12 cellular contexts compared by ENCODE assay signal in genomic region chr19:14474827-14475226, GRCh38. TPM values are rescaled to one million over a fixed set of nuclear protein-coding genes. Genes with fewer than 3 reads are reported as not detected.
DNase-seq lines count a peak whose midpoint lies in the region; ATAC-seq, FAIRE-seq and TF ChIP-seq lines count a peak whose summit lies in the region.
"Had no signal": no experiment of that assay in that cellular context is flagged by ENCODE, and none has a peak within 500 bp of the region (broad histone marks: within the 10 kb centered on the region; RNA-seq: fewer than 3 reads in every experiment).

No MANE protein-coding gene starts in this region.

- POLR2A ChIA-PET in CD4-positive, alpha-beta T cell (lab: Charles Lee) = no interaction called here
- POLR2A ChIA-PET in naive thymus-derived CD8-positive, alpha-beta T cell (lab: Charles Lee) = interaction anchor here (1.0 to 4.9 kb wide), 2 partner anchors 42 to 57 kb away, joined by 6 to 23 read pairs; partner anchors contain the start of gene DNAJB1

- peak overlapping the region; percentile 17; the same call in 1 of the 2 replicates for H3K4me3 ChIP-seq in HUES64 (ENCODE audit: low read length)
- peak overlapping the region; percentile 22 for H3K4me3 ChIP-seq in coronary artery
- H3K4me3 ChIP-seq: SJSA1 had no signal

- no peaks in the 10 kb centered on the region for H3K9me3 Mint-ChIP-seq in CD4-positive, alpha-beta T cell
- H3K9me3 Mint-ChIP-seq in naive thymus-derived CD8-positive, alpha-beta T cell = no peaks in the 10 kb centered on the region

- no peak for FAIRE-seq in RCC 7860 (lab: Jason Lieb, UNC)

- intact Hi-C loops in CD4-positive, alpha-beta T cell (cut with DNase I, micrococcal nuclease) = loop anchor here (5.0 to 10.0 kb wide), 2 partner anchors 128 to 590 kb away; no protein-coding TSS in a partner anchor

- peaks cover 15% of the 10 kb centered on the region for H3K4me1 ChIP-seq in HUES64 (ENCODE audit: insufficient read depth, low read length)

- peaks cover 36% of the 10 kb centered on the region for H3K4me1 Mint-ChIP-seq in CD4-positive, alpha-beta T cell (ENCODE audit: low read depth)
- H3K4me1 Mint-ChIP-seq in naive thymus-derived CD8-positive, alpha-beta T cell = peaks cover 18 to 48% (median 32%) of the 10 kb centered on the region in 4 donors

- H3K9me3 ChIP-seq in CD4-positive, alpha-beta T cell (ENCODE audit: control insufficient read depth, low read length) = no peaks in the 10 kb centered on the region
- H3K9me3 ChIP-seq in HUES64 (ENCODE audit: insufficient read depth, low read depth, low read length) = no peaks in the 10 kb centered on the region

- peaks cover 29% of the 10 kb centered on the region for H3K36me3 ChIP-seq in HUES64 (ENCODE audit: insufficient read depth, low read length)

- WGBS in HUES64 = 71% methylated on average over 12 of the region's 12 CpGs

- CTCF ChIA-PET in CD4-positive, alpha-beta T cell (lab: Charles Lee) = interaction anchor here (0.7 to 1.3 kb wide), 6 partner anchors 13 to 338 kb away, joined by 3 to 8 read pairs (median 4); partner anchors contain the start of genes ASF1B and PKN1

- H3K27me3 ChIP-seq in CD4-positive, alpha-beta T cell (ENCODE audit: control insufficient read depth, insufficient read depth, low read length) = peaks cover 22% of the 10 kb centered on the region
- no peaks in the 10 kb centered on the region for H3K27me3 ChIP-seq in HUES64 (ENCODE audit: insufficient read depth, low read length)

- TF ChIP-seq CTCF in CD4-positive, alpha-beta T cell (IDR thresholded peaks at IDR 0.05) = no peak
- TF ChIP-seq CTCF in coronary artery (IDR thresholded peaks at IDR 0.05) = no peak

- DNase-seq in CD4-positive, alpha-beta T cell = no peak
- DNase-seq in coronary artery (ENCODE audit: low spot score) = no peak
- no peak for DNase-seq in naive thymus-derived CD8-positive, alpha-beta T cell
- no peak for DNase-seq in NCI-H82 (lab: John Stamatoyannopoulos, UW)
- no peak for DNase-seq in RCC 7860 (ENCODE audit: low spot score)
- no peak for DNase-seq in NCI-H510A (lab: John Stamatoyannopoulos, UW)
- DNase-seq: NCI-H2107, occipital lobe had no signal

- H3K27ac ChIP-seq in CD4-positive, alpha-beta T cell (ENCODE audit: low read depth, low read length) = no peak overlapping the region
- no peak overlapping the region for H3K27ac ChIP-seq in HUES64 (ENCODE audit: low read depth, low read length)
- no peak overlapping the region for H3K27ac ChIP-seq in coronary artery
- H3K27ac ChIP-seq: SJSA1 had no signal

- no peaks in the 10 kb centered on the region for H3K36me3 Mint-ChIP-seq in CD4-positive, alpha-beta T cell (ENCODE audit: low read depth)
- peaks cover 0 to 29% (median 2%) of the 10 kb centered on the region in 3 donors for H3K36me3 Mint-ChIP-seq in naive thymus-derived CD8-positive, alpha-beta T cell

- ATAC-seq in CD4-positive, alpha-beta T cell (ENCODE audit: poor library complexity) = no peak
- ATAC-seq in naive thymus-derived CD8-positive, alpha-beta T cell = no peak
- ATAC-seq in HG03039 (IDR thresholded peaks at IDR 0.05; ENCODE audit: unreplicated experiment) = no peak

- no peak overlapping the region for H3K9ac ChIP-seq in HUES64 (ENCODE audit: low read depth, low read length)

- H3K27ac Mint-ChIP-seq in CD4-positive, alpha-beta T cell = no peak overlapping the region
- H3K27ac Mint-ChIP-seq in naive thymus-derived CD8-positive, alpha-beta T cell = peak overlapping the region in 2 of 10 donors; percentile 43 to 77

- peaks cover 33% of the 10 kb centered on the region for H3K27me3 Mint-ChIP-seq in CD4-positive, alpha-beta T cell
- H3K27me3 Mint-ChIP-seq in naive thymus-derived CD8-positive, alpha-beta T cell = peaks cover 11 to 25% (median 14%) of the 10 kb centered on the region in 5 donors

- peak overlapping the region; percentile 1 for H3K4me3 Mint-ChIP-seq in CD4-positive, alpha-beta T cell
- peak overlapping the region in 9 of 10 donors; percentile 2 to 68 (median 39) for H3K4me3 Mint-ChIP-seq in naive thymus-derived CD8-positive, alpha-beta T cell

RNA-seq across cellular contexts. Expression of gene PTGER1, which starts 0.3 kb away (rescaled TPM):
- total RNA-seq in CD4-positive, alpha-beta T cell = not detected
- 0.30 TPM for polyA plus RNA-seq in HUES64 (2013, experiment 1 of 2)
- not detected for polyA plus RNA-seq in HUES64 (2013, experiment 2 of 2)
- not detected for total RNA-seq in naive thymus-derived CD8-positive, alpha-beta T cell
- not detected for polyA plus RNA-seq in naive thymus-derived CD8-positive, alpha-beta T cell
- total RNA-seq: Daoy, occipital lobe, SJSA1 had no signal

RNA-seq across cellular contexts. Expression of gene GIPC1, which starts 21.1 kb away (rescaled TPM):
- total RNA-seq in CD4-positive, alpha-beta T cell = 10 to 100 TPM; 17.8 to 21.0 TPM
- 48.3 TPM for polyA plus RNA-seq in HUES64 (2013, experiment 1 of 2)
- polyA plus RNA-seq in HUES64 (2013, experiment 2 of 2) = 46.0 TPM
- total RNA-seq in naive thymus-derived CD8-positive, alpha-beta T cell = 10 to 100 TPM; 19.9 to 23.0 TPM
- 10 to 100 TPM; 32.2 to 35.0 (median 33.5) TPM for polyA plus RNA-seq in naive thymus-derived CD8-positive, alpha-beta T cell

RNA-seq across cellular contexts. Expression of gene PKN1, which starts 41.7 kb away (rescaled TPM):
- 100 to 1,000 TPM; 171 TPM for total RNA-seq in CD4-positive, alpha-beta T cell
- polyA plus RNA-seq in HUES64 (2013, experiment 1 of 2) = 59.9 TPM
- polyA plus RNA-seq in HUES64 (2013, experiment 2 of 2) = 64.1 TPM
- 100 to 1,000 TPM; 188 to 200 TPM for total RNA-seq in naive thymus-derived CD8-positive, alpha-beta T cell
- polyA plus RNA-seq in naive thymus-derived CD8-positive, alpha-beta T cell = 10 to 100 TPM; 45.5 to 96.6 (median 56.8) TPM

RNA-seq across cellular contexts. Expression of gene DNAJB1, which starts 43.4 kb away (rescaled TPM):
- 100 to 1,000 TPM; 666 to 672 TPM for total RNA-seq in CD4-positive, alpha-beta T cell
- polyA plus RNA-seq in HUES64 (2013, experiment 1 of 2) = 51.3 TPM
- 46.2 TPM for polyA plus RNA-seq in HUES64 (2013, experiment 2 of 2)
- total RNA-seq in naive thymus-derived CD8-positive, alpha-beta T cell = 100 to 1,000 TPM; 165 to 171 TPM
- polyA plus RNA-seq in naive thymus-derived CD8-positive, alpha-beta T cell = 100 to 1,000 TPM; 205 to 348 (median 344) TPM

RNA-seq across cellular contexts. Expression of gene TECR, which starts 54.6 kb away (rescaled TPM):
- 100 to 1,000 TPM; 217 to 232 TPM for total RNA-seq in CD4-positive, alpha-beta T cell
- 87.7 TPM for polyA plus RNA-seq in HUES64 (2013, experiment 1 of 2)
- 95.2 TPM for polyA plus RNA-seq in HUES64 (2013, experiment 2 of 2)
- 100 to 1,000 TPM; 179 to 182 TPM for total RNA-seq in naive thymus-derived CD8-positive, alpha-beta T cell
- polyA plus RNA-seq in naive thymus-derived CD8-positive, alpha-beta T cell = 100 to 1,000 TPM; 193 to 300 (median 261) TPM
